ENCODE assay signal across 10 cellular contexts in genomic region chr9:696332-697090, GRCh38.
DNase-seq lines count a peak whose midpoint lies in the region; ATAC-seq lines count a peak whose summit lies in the region.
"Had no signal": no experiment of that assay in that cellular context is flagged by ENCODE, and none has a peak within 500 bp of the region (broad histone marks: within the 10 kb centered on the region; RNA-seq: fewer than 3 reads in every experiment).

No MANE protein-coding gene starts in this region.

- H3K27me3 ChIP-seq in esophagus (ENCODE audit: control insufficient read depth in 1 of 2, insufficient read depth in 2 of 2, low read length in 2 of 2) (no peaks in the 10 kb centered on the region), muscle layer of colon (ENCODE audit: control insufficient read depth in 1 of 2, insufficient read depth in 2 of 2, low read length in 2 of 2) (no peaks in the 10 kb centered on the region)

- peak overlapping the region; percentile 23 for H3K9ac ChIP-seq in muscle layer of colon (ENCODE audit: low read length)

- H3K36me3 ChIP-seq in esophagus (ENCODE audit: control insufficient read depth in 2 of 2, insufficient read depth in 2 of 2, low read length in 1 of 2): peaks cover 0 to 4% of the 10 kb centered on the region in 2 donors
- H3K36me3 ChIP-seq in muscle layer of colon (ENCODE audit: insufficient read depth, low read length): no peaks in the 10 kb centered on the region

- whole genome bisulfite sequencing in esophagus, 2 donors: 42 to 60% methylated on average over 8 of the region's 8 CpGs

- H3K4me3 ChIP-seq in esophagus (ENCODE audit: low read depth in 1 of 2, low read length in 2 of 2) (no peak overlapping the region), muscle layer of colon (ENCODE audit: low read depth in 1 of 2, low read length in 2 of 2) (no peak overlapping the region)

- intact Hi-C loops in Right ventricle myocardium inferior (cut with DNase I) (loop anchor here (5.0 to 10.0 kb wide), 3 partner anchors 39 to 79 kb away; no protein-coding TSS in a partner anchor), cardiac septum (cut with DNase I) (loop anchor here (5.0 kb wide), 3 partner anchors 41 to 79 kb away; no protein-coding TSS in a partner anchor)

- H3K27ac ChIP-seq in esophagus (ENCODE audit: low read depth in 2 of 2, low read length in 1 of 2): peak overlapping the region; percentile 36 to 66
- H3K27ac ChIP-seq in muscle layer of colon (ENCODE audit: low read depth, low read length): peak overlapping the region; percentile 73

- ATAC-seq in Right ventricle myocardium inferior (peak; percentile 40), HG03354 (IDR thresholded peaks at IDR 0.05; ENCODE audit: poor library complexity, severe bottlenecking, unreplicated experiment) (no peak), GM21515 (IDR thresholded peaks at IDR 0.05; ENCODE audit: unreplicated experiment) (no peak)

- DNase-seq in Right ventricle myocardium inferior (ENCODE audit: missing footprints) (no peak), cardiac septum (ENCODE audit: low spot score) (no peak), NCI-H2171 treated with DMSO at 0.1 percent for 48 hours (lab: John Stamatoyannopoulos, UW) (no peak), ecto neural progenitor cell (ENCODE audit: low spot score) (no peak)
- DNase-seq: activated CD4-positive, alpha-beta memory T cell treated with anti-CD3 and anti-CD28 coated beads for 36 hours; NCI-H524 had no signal

- H3K9me3 ChIP-seq in esophagus (ENCODE audit: control insufficient read depth in 2 of 2, insufficient read depth in 1 of 2, low read depth in 1 of 2, low read length in 1 of 2): no peaks in the 10 kb centered on the region
- no peaks in the 10 kb centered on the region for H3K9me3 ChIP-seq in muscle layer of colon (ENCODE audit: low read length)

- H3K4me1 ChIP-seq in esophagus (ENCODE audit: control insufficient read depth in 2 of 2, insufficient read depth in 2 of 2, low read length in 1 of 2) (peaks cover 4 to 6% of the 10 kb centered on the region in 2 donors), muscle layer of colon (ENCODE audit: insufficient read depth, low read length) (peaks cover 86% of the 10 kb centered on the region)
